ENCODE assay signal across 27 cellular contexts in the genomic region with DNA sequence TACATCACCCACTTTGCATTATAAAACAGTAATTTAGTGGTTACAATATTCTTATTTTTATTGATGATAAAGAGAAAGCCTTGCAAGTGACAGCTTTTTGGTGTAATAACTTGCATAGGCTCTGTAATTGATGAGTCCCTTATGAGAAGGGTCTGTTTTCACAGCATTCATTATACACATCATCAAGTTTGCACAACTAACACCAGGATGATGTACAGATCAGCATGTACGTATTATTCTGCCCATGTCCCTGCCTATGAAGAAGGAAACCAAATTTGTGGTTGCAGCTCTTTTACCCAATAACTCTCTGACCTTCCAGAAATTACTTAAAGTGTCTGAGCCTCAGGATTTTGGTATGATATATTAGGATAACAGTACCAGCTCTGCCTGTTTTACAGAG. TPM values are rescaled to one million over a fixed set of nuclear protein-coding genes. Genes with fewer than 3 reads are reported as not detected.
"Had no signal": no experiment of that assay in that cellular context is flagged by ENCODE, and none has a peak within 500 bp of the region (broad histone marks: within the 10 kb centered on the region; RNA-seq: fewer than 3 reads in every experiment).

No MANE protein-coding gene starts in this region.

- H3K27me3 ChIP-seq: neural progenitor cell, ovary, stomach, thyroid gland, tibial nerve, upper lobe of left lung, vagina had no signal

- H3K36me3 ChIP-seq: neural progenitor cell, ovary, stomach, thoracic aorta, thyroid gland, tibial nerve, upper lobe of left lung, vagina had no signal

- ATAC-seq: natural killer cell; psoas muscle; right cardiac atrium; sciatic nerve; stimulated activated effector memory CD8-positive, alpha-beta T cell treated with anti-CD3 and anti-CD28 coated beads, Interleukin-12 subunit alpha, Interleukin-12 subunit beta, amount 100 ng/mL, for 72 hours; stimulated activated naive B cell treated with anti-CD40 and anti-IgM and Interleukin-4, amounts not matched to agents 10 μg/mL and 1 μg/mL and 100 μg/mL, for 72 hours had no signal

- H3K9me3 ChIP-seq: ovary, psoas muscle, stomach, thoracic aorta, thyroid gland, tibial nerve, upper lobe of left lung, vagina had no signal

- H3K9ac ChIP-seq: neural progenitor cell, parathyroid adenoma had no signal

- DNase-seq: natural killer cell; occipital lobe; ovary; psoas muscle; right cardiac atrium; stimulated activated CD4-positive, alpha-beta T cell treated with anti-CD3 and anti-CD28 coated beads, Interleukin-15, amount 100 ng/mL, for 24 hours; stimulated activated CD4-positive, alpha-beta T cell treated with anti-CD3 and anti-CD28 coated beads, Interleukin-2, amount 100 ng/mL, for 24 hours; stimulated activated CD4-positive, alpha-beta T cell treated with anti-CD3 and anti-CD28 coated beads, Interleukin-2, amount 100 ng/mL, for 48 hours; stimulated activated CD4-positive, alpha-beta T cell treated with anti-CD3 and anti-CD28 coated beads, Interleukin-4, amount 100 ng/mL, for 24 hours; stimulated activated naive B cell treated with anti-CD40 and anti-IgM and Interleukin-4, amounts not matched to agents 10 μg/mL and 1 μg/mL and 100 μg/mL, for 72 hours; stimulated activated naive CD4-positive, alpha-beta T cell treated with Interleukin-2 at 50 U/mL for 16 hours; stomach; thyroid gland; trophoblast cell; upper lobe of left lung had no signal

- H3K27ac ChIP-seq: neural progenitor cell, ovary, parathyroid adenoma, psoas muscle, stomach, thoracic aorta, thyroid gland, tibial nerve, upper lobe of left lung, vagina had no signal

- H3K4me2 ChIP-seq: neural progenitor cell had no signal

- FAIRE-seq: small intestine, urothelium cell line had no signal

- H3K79me2 ChIP-seq: parathyroid adenoma had no signal

- H2AFZ ChIP-seq: neural progenitor cell, parathyroid adenoma had no signal

- H3K4me3 ChIP-seq: neural progenitor cell, ovary, psoas muscle, stomach, thoracic aorta, thyroid gland, tibial nerve, upper lobe of left lung, vagina had no signal

- H3K4me1 ChIP-seq: neural progenitor cell, parathyroid adenoma, psoas muscle, stomach, thyroid gland, tibial nerve, upper lobe of left lung, vagina had no signal

RNA-seq across cellular contexts. Expression of a gene that starts 59.2 kb away (rescaled TPM):
- total RNA-seq: natural killer cell, osteoblast, renal cortical epithelial cell, right cardiac atrium, subcutaneous adipose tissue, thyroid gland had no signal
